In genomic region chr7:50268990-50269389, GRCh38 we compare ENCODE assay signal across 16 cellular contexts. TPM values are rescaled to one million over a fixed set of nuclear protein-coding genes. Genes with fewer than 3 reads are reported as not detected.
DNase-seq lines count a peak whose midpoint lies in the region; ATAC-seq and TF ChIP-seq lines count a peak whose summit lies in the region.
"Had no signal": no experiment of that assay in that cellular context is flagged by ENCODE, and none has a peak within 500 bp of the region (broad histone marks: within the 10 kb centered on the region; RNA-seq: fewer than 3 reads in every experiment).

No MANE protein-coding gene starts in this region.

- no peak for TF ChIP-seq POLR2A in NB4 (IDR thresholded peaks at IDR 0.05; ENCODE audit: extremely low read depth, insufficient read length)

- peaks cover 8% of the 10 kb centered on the region for H3K36me3 Mint-ChIP-seq in activated CD4-positive, alpha-beta T cell treated with anti-CD3 and anti-CD28 coated beads, Interleukin-2, amount 10 ng/mL, durations not matched to agents 24 days and 14 days (ENCODE audit: low read depth)
- peaks cover 8% of the 10 kb centered on the region for H3K36me3 Mint-ChIP-seq in activated T-helper 1 cell treated with anti-CD3 and anti-CD28 coated beads, Interleukin-12 subunit alpha, Interleukin-12 subunit beta, Interleukin-2, Interleukin-4 antibody, amounts not matched to agents 30 ng/mL and 10 ng/mL and 1 ng/mL, durations not matched to agents 14 hours and 24 hours and 36 hours (ENCODE audit: low read depth)
- peaks cover 20% of the 10 kb centered on the region for H3K36me3 Mint-ChIP-seq in stimulated activated effector memory CD8-positive, alpha-beta T cell treated with anti-CD3 and anti-CD28 coated beads, Interleukin-12 subunit alpha, Interleukin-12 subunit beta, amount 100 ng/mL, for 72 hours
- H3K36me3 Mint-ChIP-seq: brain, WTC11 had no signal

- H3K27ac Mint-ChIP-seq in activated CD4-positive, alpha-beta T cell treated with anti-CD3 and anti-CD28 coated beads, Interleukin-2, amount 10 ng/mL, durations not matched to agents 24 days and 14 days: peak overlapping the region; percentile 95
- peak overlapping the region; percentile 98 for H3K27ac Mint-ChIP-seq in activated T-helper 1 cell treated with anti-CD3 and anti-CD28 coated beads, Interleukin-12 subunit alpha, Interleukin-12 subunit beta, Interleukin-2, Interleukin-4 antibody, amounts not matched to agents 30 ng/mL and 10 ng/mL and 1 ng/mL, durations not matched to agents 14 hours and 24 hours and 36 hours
- peak overlapping the region; percentile 92 for H3K27ac Mint-ChIP-seq in stimulated activated effector memory CD8-positive, alpha-beta T cell treated with anti-CD3 and anti-CD28 coated beads, Interleukin-12 subunit alpha, Interleukin-12 subunit beta, amount 100 ng/mL, for 72 hours
- H3K27ac Mint-ChIP-seq: brain, WTC11 had no signal

- H3K27me3 Mint-ChIP-seq in activated CD4-positive, alpha-beta T cell treated with anti-CD3 and anti-CD28 coated beads, Interleukin-2, amount 10 ng/mL, durations not matched to agents 24 days and 14 days: no peaks in the 10 kb centered on the region
- H3K27me3 Mint-ChIP-seq in activated T-helper 1 cell treated with anti-CD3 and anti-CD28 coated beads, Interleukin-12 subunit alpha, Interleukin-12 subunit beta, Interleukin-2, Interleukin-4 antibody, amounts not matched to agents 30 ng/mL and 10 ng/mL and 1 ng/mL, durations not matched to agents 14 hours and 24 hours and 36 hours (ENCODE audit: insufficient read depth): no peaks in the 10 kb centered on the region

- no peak for ATAC-seq in stimulated activated effector memory CD8-positive, alpha-beta T cell treated with anti-CD3 and anti-CD28 coated beads, Interleukin-12 subunit alpha, Interleukin-12 subunit beta, amount 100 ng/mL, for 72 hours
- ATAC-seq in HG03432 (IDR thresholded peaks at IDR 0.05; ENCODE audit: unreplicated experiment) (no peak), GM18511 (IDR thresholded peaks at IDR 0.05; ENCODE audit: unreplicated experiment) (no peak)
- ATAC-seq: WTC11 had no signal

- no peak overlapping the region for H3K4me3 ChIP-seq in NB4 (ENCODE audit: low read depth, low read length)
- H3K4me3 ChIP-seq: smooth muscle cell, thyroid gland had no signal

- H3K9me3 Mint-ChIP-seq in activated CD4-positive, alpha-beta T cell treated with anti-CD3 and anti-CD28 coated beads, Interleukin-2, amount 10 ng/mL, durations not matched to agents 24 days and 14 days: no peaks in the 10 kb centered on the region
- H3K9me3 Mint-ChIP-seq in activated T-helper 1 cell treated with anti-CD3 and anti-CD28 coated beads, Interleukin-12 subunit alpha, Interleukin-12 subunit beta, Interleukin-2, Interleukin-4 antibody, amounts not matched to agents 30 ng/mL and 10 ng/mL and 1 ng/mL, durations not matched to agents 14 hours and 24 hours and 36 hours: peaks cover 3% of the 10 kb centered on the region
- no peaks in the 10 kb centered on the region for H3K9me3 Mint-ChIP-seq in stimulated activated effector memory CD8-positive, alpha-beta T cell treated with anti-CD3 and anti-CD28 coated beads, Interleukin-12 subunit alpha, Interleukin-12 subunit beta, amount 100 ng/mL, for 72 hours

- H3K4me3 Mint-ChIP-seq in activated CD4-positive, alpha-beta T cell treated with anti-CD3 and anti-CD28 coated beads, Interleukin-2, amount 10 ng/mL, durations not matched to agents 24 days and 14 days: peak overlapping the region; percentile 1
- no peak overlapping the region for H3K4me3 Mint-ChIP-seq in activated T-helper 1 cell treated with anti-CD3 and anti-CD28 coated beads, Interleukin-12 subunit alpha, Interleukin-12 subunit beta, Interleukin-2, Interleukin-4 antibody, amounts not matched to agents 30 ng/mL and 10 ng/mL and 1 ng/mL, durations not matched to agents 14 hours and 24 hours and 36 hours
- peak overlapping the region; percentile 83 for H3K4me3 Mint-ChIP-seq in stimulated activated effector memory CD8-positive, alpha-beta T cell treated with anti-CD3 and anti-CD28 coated beads, Interleukin-12 subunit alpha, Interleukin-12 subunit beta, amount 100 ng/mL, for 72 hours
- H3K4me3 Mint-ChIP-seq: brain, WTC11 had no signal

- no peak for TF ChIP-seq CTCF in NB4 (IDR thresholded peaks at IDR 0.05; ENCODE audit: low read depth, low read length)

- peak; percentile 55 for DNase-seq in activated CD4-positive, alpha-beta T cell treated with anti-CD3 and anti-CD28 coated beads, Interleukin-2, amount 10 ng/mL, durations not matched to agents 24 days and 14 days
- DNase-seq in activated CD4-positive, alpha-beta T cell treated with anti-CD3 and anti-CD28 coated beads for 48 hours: no peak
- DNase-seq in NB4 (ENCODE audit: low read depth): peak; percentile 43
- no peak for DNase-seq in activated T-helper 1 cell treated with anti-CD3 and anti-CD28 coated beads, Interleukin-12 subunit alpha, Interleukin-12 subunit beta, Interleukin-2, Interleukin-4 antibody, amounts not matched to agents 30 ng/mL and 10 ng/mL and 1 ng/mL, durations not matched to agents 14 hours and 24 hours and 36 hours (ENCODE audit: low spot score)
- DNase-seq in stimulated activated effector memory CD8-positive, alpha-beta T cell treated with anti-CD3 and anti-CD28 coated beads, Interleukin-12 subunit alpha, Interleukin-12 subunit beta, amount 100 ng/mL, for 72 hours (ENCODE audit: low spot score in 2 of 2): no peak
- DNase-seq in stimulated activated CD4-positive, alpha-beta T cell treated with anti-CD3 and anti-CD28 coated beads, Interleukin-15, amount 100 ng/mL, for 24 hours: no peak
- DNase-seq: IMR-90, mammary epithelial cell, NCI-H1694 treated with DMSO at 0.1 percent for 48 hours, NCI-H748 treated with DMSO at 0.1 percent for 48 hours, thyroid gland had no signal

- peaks cover 76% of the 10 kb centered on the region for H3K4me1 Mint-ChIP-seq in activated CD4-positive, alpha-beta T cell treated with anti-CD3 and anti-CD28 coated beads, Interleukin-2, amount 10 ng/mL, durations not matched to agents 24 days and 14 days
- peaks cover 85% of the 10 kb centered on the region for H3K4me1 Mint-ChIP-seq in activated T-helper 1 cell treated with anti-CD3 and anti-CD28 coated beads, Interleukin-12 subunit alpha, Interleukin-12 subunit beta, Interleukin-2, Interleukin-4 antibody, amounts not matched to agents 30 ng/mL and 10 ng/mL and 1 ng/mL, durations not matched to agents 14 hours and 24 hours and 36 hours (ENCODE audit: low read depth)
- H3K4me1 Mint-ChIP-seq in stimulated activated effector memory CD8-positive, alpha-beta T cell treated with anti-CD3 and anti-CD28 coated beads, Interleukin-12 subunit alpha, Interleukin-12 subunit beta, amount 100 ng/mL, for 72 hours: peaks cover 87% of the 10 kb centered on the region
- H3K4me1 Mint-ChIP-seq: brain had no signal

- intact Hi-C loops in activated CD4-positive, alpha-beta T cell treated with anti-CD3 and anti-CD28 coated beads, Interleukin-2, amount 10 ng/mL, durations not matched to agents 24 days and 14 days (cut with micrococcal nuclease): loop anchor here (5.0 kb wide), 1 partner anchor 178 kb away; no protein-coding TSS in a partner anchor
- intact Hi-C loops in activated T-helper 1 cell treated with anti-CD3 and anti-CD28 coated beads, Interleukin-12 subunit alpha, Interleukin-12 subunit beta, Interleukin-2, Interleukin-4 antibody, amounts not matched to agents 30 ng/mL and 10 ng/mL and 1 ng/mL, durations not matched to agents 14 hours and 24 hours and 36 hours (cut with micrococcal nuclease): loop anchor here (5.0 to 10.0 kb wide), 2 partner anchors 393 to 856 kb away; no protein-coding TSS in a partner anchor

RNA-seq across cellular contexts. Expression of gene IKZF1, which starts 35.5 kb away (rescaled TPM):
- 282 and 292 TPM in 2 replicates for total RNA-seq in activated CD4-positive, alpha-beta T cell treated with anti-CD3 and anti-CD28 coated beads, Interleukin-2, amount 10 ng/mL, durations not matched to agents 24 days and 14 days
- total RNA-seq in activated T-helper 1 cell treated with anti-CD3 and anti-CD28 coated beads, Interleukin-12 subunit alpha, Interleukin-12 subunit beta, Interleukin-2, Interleukin-4 antibody, amounts not matched to agents 30 ng/mL and 10 ng/mL and 1 ng/mL, durations not matched to agents 14 hours and 24 hours and 36 hours: 324 and 329 TPM in 2 replicates
- total RNA-seq: IMR-90, mammary epithelial cell, smooth muscle cell had no signal

Comparison
In these comparisons a context has a peak if more than half of its experiments do, and no peak if none do; other contexts are left out.
1. DNase-seq: peak in activated CD4-positive, alpha-beta T cell treated with anti-CD3 and anti-CD28 coated beads, Interleukin-2, amount 10 ng/mL, durations not matched to agents 24 days and 14 days (single experiment) and NB4 (single experiment); none in activated CD4-positive, alpha-beta T cell treated with anti-CD3 and anti-CD28 coated beads for 48 hours (single experiment), activated T-helper 1 cell treated with anti-CD3 and anti-CD28 coated beads, Interleukin-12 subunit alpha, Interleukin-12 subunit beta, Interleukin-2, Interleukin-4 antibody, amounts not matched to agents 30 ng/mL and 10 ng/mL and 1 ng/mL, durations not matched to agents 14 hours and 24 hours and 36 hours (single experiment), stimulated activated effector memory CD8-positive, alpha-beta T cell treated with anti-CD3 and anti-CD28 coated beads, Interleukin-12 subunit alpha, Interleukin-12 subunit beta, amount 100 ng/mL, for 72 hours (0 of 2) and stimulated activated CD4-positive, alpha-beta T cell treated with anti-CD3 and anti-CD28 coated beads, Interleukin-15, amount 100 ng/mL, for 24 hours (single experiment).
2. Peak in every context shown above with its lines, with median percentiles within 50 percentile points of each other: H3K27ac Mint-ChIP-seq.